9 cellular contexts compared by ENCODE assay signal in genomic region chr17:2262146-2262587, GRCh38. TPM values are rescaled to one million over a fixed set of nuclear protein-coding genes. Genes with fewer than 3 reads are reported as not detected.
DNase-seq lines count a peak whose midpoint lies in the region; ATAC-seq and TF ChIP-seq lines count a peak whose summit lies in the region.
"Had no signal": no experiment of that assay in that cellular context is flagged by ENCODE, and none has a peak within 500 bp of the region (broad histone marks: within the 10 kb centered on the region; RNA-seq: fewer than 3 reads in every experiment).

No MANE protein-coding gene starts in this region.

- DNase-seq in GM04503 (ENCODE audit: low read depth) = peak; percentile 80
- DNase-seq in RWPE1 (ENCODE audit: low spot score) = peak; percentile 36
- no peak for DNase-seq in esophagus muscularis mucosa (ENCODE audit: extremely low spot score)
- peak; percentile 67 for DNase-seq in skeletal muscle cell (ENCODE audit: low read depth)
- DNase-seq in mesenteric fat pad (ENCODE audit: low spot score) = no peak
- no peak for DNase-seq in ovary
- DNase-seq: activated CD4-positive, alpha-beta T cell treated with anti-CD3 and anti-CD28 coated beads, Interleukin-2, amount 50 U/mL, for 1 hour; naive B cell had no signal

- no peak for ATAC-seq in GM18511 (IDR thresholded peaks at IDR 0.05; ENCODE audit: unreplicated experiment)

- no peak overlapping the region for H3K4me3 ChIP-seq in esophagus muscularis mucosa
- H3K4me3 ChIP-seq in skeletal muscle cell (ENCODE audit: low read depth, low read length) = no peak overlapping the region
- H3K4me3 ChIP-seq in ovary = no peak overlapping the region

- CTCF ChIA-PET in RWPE1 (lab: Yijun Ruan, JAX) = interaction anchor here (0.6 to 1.4 kb wide), 2 partner anchors 17 to 200 kb away, joined by 6 read pairs; no protein-coding TSS in a partner anchor

- H3K27ac ChIP-seq in RWPE1 = no peak overlapping the region
- peak overlapping the region; percentile 52 to 71 (median 68) for H3K27ac ChIP-seq in esophagus muscularis mucosa (replicated peaks in 1 of 4)
- no peak overlapping the region for H3K27ac ChIP-seq in ovary

- TF ChIP-seq EP300 in esophagus muscularis mucosa (IDR thresholded peaks at IDR 0.05) = no peak
- no peak for TF ChIP-seq EP300 in ovary (IDR thresholded peaks at IDR 0.05)

- no peak for TF ChIP-seq CTCF in RWPE1 (conservative IDR thresholded peaks at IDR 0.05; ENCODE audit: low read depth)
- TF ChIP-seq CTCF in esophagus muscularis mucosa (IDR thresholded peaks at IDR 0.05) = no peak
- TF ChIP-seq CTCF in ovary (IDR thresholded peaks at IDR 0.05) = no peak

- WGBS in esophagus muscularis mucosa = 52% methylated on average over 1 of the region's 1 CpG
- WGBS in ovary, 3 donors = 50 to 76% (median 70%) methylated on average over 1 of the region's 1 CpG

- intact Hi-C loops in esophagus muscularis mucosa (cut with DNase I) = no loop called here
- intact Hi-C loops in ovary (cut with DNase I) = no loop called here

- peaks cover 30 to 84% (median 79%) of the 10 kb centered on the region in 4 donors for H3K4me1 ChIP-seq in esophagus muscularis mucosa
- H3K4me1 ChIP-seq in ovary (ENCODE audit: insufficient read depth) = peaks cover 9% of the 10 kb centered on the region

- H3K36me3 ChIP-seq in esophagus muscularis mucosa (peaks cover 0 to 6% (median 0%) of the 10 kb centered on the region in 4 donors), ovary (no peaks in the 10 kb centered on the region)

- H3K27me3 ChIP-seq in esophagus muscularis mucosa (no peaks in the 10 kb centered on the region), ovary (no peaks in the 10 kb centered on the region)

- POLR2A ChIA-PET in RWPE1 (lab: Yijun Ruan, JAX; ENCODE audit: low non-redundant PET) = no interaction called here

- H3K9me3 ChIP-seq in esophagus muscularis mucosa (no peaks in the 10 kb centered on the region), ovary (no peaks in the 10 kb centered on the region)

- TF ChIP-seq POLR2A in esophagus muscularis mucosa (IDR thresholded peaks at IDR 0.05; ENCODE audit: low read depth) = no peak
- TF ChIP-seq POLR2A in ovary (IDR thresholded peaks at IDR 0.05) = no peak

RNA-seq across cellular contexts. Expression of gene SMG6, which starts 41.4 kb away (rescaled TPM):
- total RNA-seq in esophagus muscularis mucosa (10 to 100 TPM; 38.2 to 67.7 (median 47.7) TPM), mesenteric fat pad (31.9 TPM), ovary (10 to 100 TPM; 33.8 to 66.0 (median 57.9) TPM)
- polyA plus RNA-seq in ovary = 10 to 100 TPM; 36.5 to 51.0 TPM

RNA-seq across cellular contexts. Expression of gene SRR, which starts 41.6 kb away (rescaled TPM):
- total RNA-seq in esophagus muscularis mucosa = 10 to 100 TPM; 14.4 to 19.6 (median 15.5) TPM
- total RNA-seq in mesenteric fat pad = 10.0 TPM
- total RNA-seq in ovary = 10 to 100 TPM in 4 of 7 donors, 1 to 10 TPM in 3; 5.2 to 18.5 (median 10.5) TPM
- 10 to 100 TPM in 1 of 2 donors, 1 to 10 TPM in 1; 4.2 to 18.7 TPM for polyA plus RNA-seq in ovary

Comparison
In these comparisons a context has a peak if more than half of its experiments do, and no peak if none do; other contexts are left out.
1. DNase-seq: peak in GM04503 (single experiment), RWPE1 (single experiment) and skeletal muscle cell (single experiment); none in esophagus muscularis mucosa (single experiment), mesenteric fat pad (single experiment) and ovary (0 of 5).
2. H3K27ac ChIP-seq: peak in esophagus muscularis mucosa (4 of 4); none in RWPE1 (single experiment) and ovary (0 of 2).